20 cellular contexts compared by ENCODE assay signal in genomic region chr2:233048569-233049193, GRCh38. TPM values are rescaled to one million over a fixed set of nuclear protein-coding genes. Genes with fewer than 3 reads are reported as not detected.
DNase-seq lines count a peak whose midpoint lies in the region; ATAC-seq and TF ChIP-seq lines count a peak whose summit lies in the region.
"Had no signal": no experiment of that assay in that cellular context is flagged by ENCODE, and none has a peak within 500 bp of the region (broad histone marks: within the 10 kb centered on the region; RNA-seq: fewer than 3 reads in every experiment).

No MANE protein-coding gene starts in this region.

- WGBS in prostate gland = 74% methylated on average over 10 of the region's 10 CpGs

- TF ChIP-seq CTCF in dorsolateral prefrontal cortex (IDR thresholded peaks at IDR 0.05 in 54 of 56, conservative IDR thresholded peaks at IDR 0.05 in 2 of 56; ENCODE audit: low read depth in 1 of 56, partially characterized antibody in 56 of 56) = no peak
- no peak for TF ChIP-seq CTCF in GM10266 (IDR thresholded peaks at IDR 0.05; ENCODE audit: control insufficient read depth, insufficient read depth, low read depth, missing control alignments)
- no peak for TF ChIP-seq CTCF in uterus (IDR thresholded peaks at IDR 0.05)
- no peak for TF ChIP-seq CTCF in prostate gland (IDR thresholded peaks at IDR 0.05)

- peaks cover 5% of the 10 kb centered on the region for H3K4me1 Mint-ChIP-seq in activated T-cell treated with anti-CD3 and anti-CD28 coated beads, Interleukin-2, amount 50 U/mL, for 4 hours (ENCODE audit: low read depth)

- H3K27me3 Mint-ChIP-seq in activated T-cell treated with anti-CD3 and anti-CD28 coated beads, Interleukin-2, amount 50 U/mL, for 4 hours (ENCODE audit: low read depth) = no peaks in the 10 kb centered on the region

- no peaks in the 10 kb centered on the region for H3K9me3 ChIP-seq in uterus
- H3K9me3 ChIP-seq in prostate gland = no peaks in the 10 kb centered on the region
- H3K9me3 ChIP-seq: BLaER1, HAP-1, Peyer's patch had no signal

- TF ChIP-seq POLR2A in uterus (IDR thresholded peaks at IDR 0.05) = no peak
- TF ChIP-seq POLR2A in prostate gland (IDR thresholded peaks at IDR 0.05) = no peak

- H3K4me1 ChIP-seq in uterus (no peaks in the 10 kb centered on the region), prostate gland (replicated peaks) (no peaks in the 10 kb centered on the region)
- H3K4me1 ChIP-seq: BLaER1, HAP-1 had no signal

- H3K36me3 ChIP-seq in uterus (no peaks in the 10 kb centered on the region), prostate gland (no peaks in the 10 kb centered on the region)
- H3K36me3 ChIP-seq: BLaER1, HAP-1, Peyer's patch had no signal

- intact Hi-C loops in dorsolateral prefrontal cortex (cut with DNase I) (loop anchor here (5.0 kb wide), 4 partner anchors 159 to 446 kb away; no protein-coding TSS in a partner anchor), posterior vena cava (cut with DNase I) (no loop called here), uterus (cut with DNase I; ENCODE audit: low total_unique reads) (no loop called here), prostate gland (cut with DNase I) (no loop called here)

- H3K4me3 ChIP-seq in dorsolateral prefrontal cortex = no peak overlapping the region
- no peak overlapping the region for H3K4me3 ChIP-seq in uterus
- no peak overlapping the region for H3K4me3 ChIP-seq in prostate gland
- H3K4me3 ChIP-seq: BLaER1, HAP-1, Peyer's patch had no signal

- H3K27ac ChIP-seq in dorsolateral prefrontal cortex (peak overlapping the region in 35 of 59 donors; percentile 10 to 77 (median 47)), uterus (no peak overlapping the region), prostate gland (no peak overlapping the region)
- H3K27ac ChIP-seq: 22Rv1, BLaER1, Peyer's patch had no signal

- H3K27me3 ChIP-seq in dorsolateral prefrontal cortex (no peaks in the 10 kb centered on the region), uterus (no peaks in the 10 kb centered on the region), prostate gland (replicated peaks; ENCODE audit: insufficient read depth) (no peaks in the 10 kb centered on the region)
- H3K27me3 ChIP-seq: BLaER1, Peyer's patch had no signal

- no peaks in the 10 kb centered on the region for H3K9me3 Mint-ChIP-seq in activated T-cell treated with anti-CD3 and anti-CD28 coated beads, Interleukin-2, amount 50 U/mL, for 4 hours

- H3K4me3 Mint-ChIP-seq in activated T-cell treated with anti-CD3 and anti-CD28 coated beads, Interleukin-2, amount 50 U/mL, for 4 hours = no peak overlapping the region

- no peak for ATAC-seq in activated T-cell treated with anti-CD3 and anti-CD28 coated beads, Interleukin-2, amount 50 U/mL, for 4 hours

- peak; percentile 3 for DNase-seq in activated T-cell treated with anti-CD3 and anti-CD28 coated beads, Interleukin-2, amount 50 U/mL, for 1 hour
- DNase-seq in activated T-cell treated with anti-CD3 and anti-CD28 coated beads, Interleukin-2, amount 50 U/mL, for 4 hours = no peak
- DNase-seq in dorsolateral prefrontal cortex = no peak
- DNase-seq in posterior vena cava (ENCODE audit: low spot score) = peak; percentile 47
- DNase-seq in GM10266 (ENCODE audit: extremely low spot score) = no peak
- DNase-seq in uterus = no peak
- no peak for DNase-seq in dermis blood vessel endothelial cell
- no peak for DNase-seq in prostate gland (ENCODE audit: low spot score)
- DNase-seq: DMS 273 treated with DMSO at 0.1 percent for 48 hours, EL, NCI-H1105 treated with DMSO at 0.1 percent for 48 hours, NCI-H1930, NCI-H2171, NCI-H446 treated with DMSO at 0.1 percent for 48 hours, NCI-H748 treated with DMSO at 0.1 percent for 48 hours, Peyer's patch, SHP77 treated with DMSO at 0.1 percent for 48 hours had no signal

- H3K36me3 Mint-ChIP-seq in activated T-cell treated with anti-CD3 and anti-CD28 coated beads, Interleukin-2, amount 50 U/mL, for 4 hours (ENCODE audit: insufficient read depth) = no peaks in the 10 kb centered on the region

RNA-seq across cellular contexts. Expression of gene INPP5D, which starts 11.5 kb away (rescaled TPM):
- total RNA-seq in activated T-cell treated with anti-CD3 and anti-CD28 coated beads, Interleukin-2, amount 50 U/mL, for 4 hours = 10 to 100 TPM; 31.2 to 35.5 (median 31.7) TPM
- 10 to 100 TPM in 117 of 120 experiments, 1 to 10 TPM in 3; 5.0 to 38.5 (median 18.8) TPM for total RNA-seq in dorsolateral prefrontal cortex
- total RNA-seq in posterior vena cava = 10 to 100 TPM; 14.0 to 19.9 TPM
- total RNA-seq in uterus = 10 to 100 TPM; 14.2 to 37.9 (median 22.3) TPM
- total RNA-seq in dermis blood vessel endothelial cell = 45.3 and 45.7 TPM in 2 replicates
- 10 to 100 TPM; 11.4 to 18.8 TPM for total RNA-seq in prostate gland

RNA-seq across cellular contexts. Expression of gene NEU2, which starts 16.2 kb away (rescaled TPM):
- not detected for total RNA-seq in activated T-cell treated with anti-CD3 and anti-CD28 coated beads, Interleukin-2, amount 50 U/mL, for 4 hours
- not detected for total RNA-seq in dorsolateral prefrontal cortex
- total RNA-seq in posterior vena cava = not detected
- total RNA-seq in uterus = not detected
- total RNA-seq in dermis blood vessel endothelial cell = not detected in 2 replicates
- not detected for total RNA-seq in prostate gland
- total RNA-seq: Peyer's patch had no signal

RNA-seq across cellular contexts. Expression of gene NGEF, which starts 35.6 kb away (rescaled TPM):
- total RNA-seq in activated T-cell treated with anti-CD3 and anti-CD28 coated beads, Interleukin-2, amount 50 U/mL, for 4 hours = under 1 TPM; 0.11 to 0.94 (median 0.37) TPM
- 100 to 1,000 TPM in 119 of 120 experiments, 10 to 100 TPM in 1; 68.9 to 303 (median 203) TPM for total RNA-seq in dorsolateral prefrontal cortex
- 1 to 10 TPM in 1 of 2 donors, under 1 TPM in 1; 0.88 to 5.3 TPM for total RNA-seq in posterior vena cava
- 10 to 100 TPM in 1 of 4 donors, 1 to 10 TPM in 2, under 1 TPM in 1; 0.29 to 18.4 (median 5.2) TPM for total RNA-seq in uterus
- 0.17 and 0.33 TPM in 2 replicates for total RNA-seq in dermis blood vessel endothelial cell
- total RNA-seq in prostate gland = 10 to 100 TPM in 1 of 2 donors, 1 to 10 TPM in 1; 2.0 to 19.0 TPM

Comparison
In these comparisons a context has a peak if more than half of its experiments do, and no peak if none do; other contexts are left out.
1. DNase-seq: peak in activated T-cell treated with anti-CD3 and anti-CD28 coated beads, Interleukin-2, amount 50 U/mL, for 1 hour (single experiment) and posterior vena cava (single experiment); none in activated T-cell treated with anti-CD3 and anti-CD28 coated beads, Interleukin-2, amount 50 U/mL, for 4 hours (single experiment), dorsolateral prefrontal cortex (0 of 10), GM10266 (single experiment), uterus (0 of 2), dermis blood vessel endothelial cell (single experiment) and prostate gland (single experiment).
2. H3K27ac ChIP-seq: peak in dorsolateral prefrontal cortex (35 of 59); none in uterus (0 of 2) and prostate gland (0 of 2).
3. intact Hi-C loops: an anchor here in dorsolateral prefrontal cortex (5.0 kb wide); none called in posterior vena cava, uterus and prostate gland.